Comparison of ENCODE assay signal across 8 cellular contexts in the genomic region with DNA sequence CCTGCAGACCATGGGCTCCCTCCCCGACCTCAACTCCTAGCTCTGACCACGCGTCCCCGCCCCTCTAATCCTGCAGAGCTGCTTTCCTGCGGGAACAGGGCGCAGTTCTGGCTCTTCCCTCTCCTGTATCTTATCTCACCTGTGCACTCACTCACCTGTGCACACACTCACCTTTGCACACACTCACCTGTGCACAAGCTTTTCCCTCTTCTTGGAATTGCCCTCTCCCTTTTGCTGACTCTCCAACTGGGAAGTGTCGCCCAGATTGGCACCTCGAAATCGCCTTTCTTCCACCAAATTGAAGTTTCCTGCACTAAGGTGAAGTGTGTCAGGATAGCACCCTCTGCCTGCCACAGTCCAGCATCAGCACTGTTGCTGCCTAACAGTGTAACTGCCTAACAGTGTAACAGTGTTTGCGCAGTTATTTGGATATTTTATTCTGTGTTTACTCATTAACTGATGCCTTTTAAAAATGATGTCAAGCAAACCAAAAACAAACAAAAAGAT. TPM values are rescaled to one million over a fixed set of nuclear protein-coding genes. Genes with fewer than 3 reads are reported as not detected.
DNase-seq lines count a peak whose midpoint lies in the region; ATAC-seq, FAIRE-seq and TF ChIP-seq lines count a peak whose summit lies in the region.

No MANE protein-coding gene starts in this region.

- peaks cover 16% of the 10 kb centered on the region for H3K36me3 Mint-ChIP-seq in brain

- peak overlapping the region; percentile 90 to 97 (median 92) for H3K4me3 Mint-ChIP-seq in brain

- intact Hi-C loops in kidney (cut with DNase I): no loop called here

- H3K9ac ChIP-seq in DND-41 (ENCODE audit: low read depth, low read length) (peak overlapping the region; percentile 84), kidney (ENCODE audit: low read length in 2 of 2) (peak overlapping the region in 1 of 2 donors; percentile 55)

- peaks cover 34% of the 10 kb centered on the region for H3K4me1 Mint-ChIP-seq in brain

- H3K27me3 ChIP-seq in DND-41 (ENCODE audit: insufficient read depth, low read length, poor library complexity): no peaks in the 10 kb centered on the region

- no peaks in the 10 kb centered on the region for H4K20me1 ChIP-seq in DND-41 (ENCODE audit: insufficient read depth, low read length)

- H3K9me3 ChIP-seq in DND-41 (ENCODE audit: insufficient read depth, low read length, severe bottlenecking) (peaks cover 7% of the 10 kb centered on the region), kidney (ENCODE audit: control insufficient read depth in 1 of 2, low read length in 2 of 2) (no peaks in the 10 kb centered on the region)

- H3K4me1 ChIP-seq in DND-41 (ENCODE audit: insufficient read depth, low read length) (peaks cover 53% of the 10 kb centered on the region), kidney (ENCODE audit: control insufficient read depth in 1 of 2, insufficient read depth in 1 of 2, low read depth in 1 of 2, low read length in 2 of 2) (peaks cover 0 to 4% of the 10 kb centered on the region in 2 donors)

- peaks cover 6% of the 10 kb centered on the region for H3K27me3 Mint-ChIP-seq in brain

- H3K36me3 ChIP-seq in DND-41 (ENCODE audit: insufficient read depth, low read length) (peaks cover 26% of the 10 kb centered on the region), kidney (ENCODE audit: control insufficient read depth in 1 of 2, insufficient read depth in 2 of 2, low read length in 2 of 2) (no peaks in the 10 kb centered on the region)

- DNase-seq in DND-41 (peak; percentile 63), HS-5 (ENCODE audit: low read depth) (peak; percentile 30), RKO (ENCODE audit: low spot score) (peak; percentile 73), kidney (no peak), globus pallidus (ENCODE audit: low spot score) (no peak)
- DNase-seq in stimulated activated CD4-positive, alpha-beta T cell treated with anti-CD3 and anti-CD28 coated beads, Interleukin-4, amount 100 ng/mL, for 24 hours: peak; percentile 40

- H2AFZ ChIP-seq in DND-41 (ENCODE audit: low read depth, low read length): peak overlapping the region; percentile 75

- H3K4me3 ChIP-seq in DND-41 (ENCODE audit: low read depth in 1 of 2, low read length in 2 of 2): peak overlapping the region; percentile 64 to 81
- H3K4me3 ChIP-seq in kidney (ENCODE audit: low read length in 2 of 2): peak overlapping the region; percentile 43 to 70

- peak; percentile 44 for ATAC-seq in DND-41 (ENCODE audit: insufficient read depth, low read depth)
- ATAC-seq in GM19463 (IDR thresholded peaks at IDR 0.05; ENCODE audit: unreplicated experiment): peak; percentile 31

- TF ChIP-seq CTCF in DND-41 (IDR thresholded peaks at IDR 0.05; ENCODE audit: borderline replicate concordance, extremely low read depth, low read length, poor library complexity, severe bottlenecking) (peak; percentile 90), brain (conservative IDR thresholded peaks at IDR 0.05) (peak; percentile 49 to 61), kidney (IDR thresholded peaks at IDR 0.05; ENCODE audit: borderline replicate concordance, extremely low read depth, insufficient read depth) (peak; percentile 54)

- peaks cover 0 to 9% (median 3%) of the 10 kb centered on the region in 5 experiments for H3K9me3 Mint-ChIP-seq in brain

- peak; percentile 83 for FAIRE-seq in kidney (lab: Jason Lieb, UNC)

- peaks cover 50% of the 10 kb centered on the region for H3K79me2 ChIP-seq in DND-41 (ENCODE audit: insufficient read depth, low read length)

- H3K4me2 ChIP-seq in DND-41 (ENCODE audit: insufficient read depth, low read length): peak overlapping the region; percentile 89

- H3K27ac ChIP-seq in DND-41 (ENCODE audit: low read length): peak overlapping the region; percentile 92
- H3K27ac ChIP-seq in kidney (ENCODE audit: low read depth in 2 of 2, low read length in 2 of 2): no peak overlapping the region

- peak overlapping the region; percentile 72 to 95 (median 82) for H3K27ac Mint-ChIP-seq in brain

RNA-seq across cellular contexts. Expression of gene CMPK2, which starts 0.6 kb away (rescaled TPM):
- 5.9 TPM for polyA plus RNA-seq in brain (ENCODE audit: insufficient read depth, low read depth, low replicate concordance)
- 4.5 TPM for total RNA-seq in kidney
- polyA plus RNA-seq in kidney (ENCODE audit: insufficient read depth, low read depth, low replicate concordance): 2.8 TPM

RNA-seq across cellular contexts. Expression of gene RSAD2, which starts 11.3 kb away (rescaled TPM):
- polyA plus RNA-seq in brain (ENCODE audit: insufficient read depth, low read depth, low replicate concordance) (2.4 TPM), kidney (ENCODE audit: insufficient read depth, low read depth, low replicate concordance) (4.3 TPM)
- 4.5 TPM for total RNA-seq in kidney

RNA-seq across cellular contexts. Expression of gene RNF144A, which starts 50.9 kb away (rescaled TPM):
- polyA plus RNA-seq in brain (ENCODE audit: insufficient read depth, low read depth, low replicate concordance) (27.5 TPM), kidney (ENCODE audit: insufficient read depth, low read depth, low replicate concordance) (4.2 TPM)
- total RNA-seq in kidney: 12.3 TPM

Comparison
In these comparisons a context has a peak if more than half of its experiments do, and no peak if none do; other contexts are left out.
1. DNase-seq: peak in DND-41 (single experiment), HS-5 (single experiment), RKO (single experiment) and stimulated activated CD4-positive, alpha-beta T cell treated with anti-CD3 and anti-CD28 coated beads, Interleukin-4, amount 100 ng/mL, for 24 hours (single experiment); none in kidney (single experiment) and globus pallidus (single experiment).
2. Peak in every context shown above with its lines, with median percentiles within 50 percentile points of each other: CTCF ChIP-seq.